ENCODE assay signal across 8 cellular contexts in genomic region chr14:51651388-51652167, GRCh38. TPM values are rescaled to one million over a fixed set of nuclear protein-coding genes. Genes with fewer than 3 reads are reported as not detected.
DNase-seq lines count a peak whose midpoint lies in the region; ATAC-seq, FAIRE-seq and TF ChIP-seq lines count a peak whose summit lies in the region.

Gene FRMD6, plus strand, starts transcription at chr14:51651910. Its CDS starts 37,927 bp downstream, at chr14:51689837.

- peak within 1 kb of the TSS; percentile 69 for H3K9ac ChIP-seq in KMS-11

- H3K36me3 ChIP-seq in KMS-11 (ENCODE audit: insufficient read depth): no peaks in the 10 kb centered on the region
- no peaks in the 10 kb centered on the region for H3K36me3 ChIP-seq in neutrophil

- H3K4me3 ChIP-seq in KMS-11 (IDR thresholded peaks at IDR 0.05; ENCODE audit: insufficient read depth, low read depth, low read length): no peak within 1 kb of the TSS
- H3K4me3 ChIP-seq in neutrophil (ENCODE audit: low read depth in 1 of 2, low read length in 1 of 2): peak within 1 kb of the TSS; percentile 73 to 91

- H2AFZ ChIP-seq in KMS-11 (ENCODE audit: low read depth): peak within 1 kb of the TSS; percentile 44

- peak; percentile 79 for ATAC-seq in GM21723 (IDR thresholded peaks at IDR 0.05; ENCODE audit: unreplicated experiment)

- peak; percentile 89 for DNase-seq in DMS79 treated with DMSO at 0.1 percent for 48 hours (lab: John Stamatoyannopoulos, UW)
- peak; percentile 75 to 88 for DNase-seq in SHP77 (lab: John Stamatoyannopoulos, UW)
- DNase-seq in activated naive CD4-positive, alpha-beta T cell (lab: John Stamatoyannopoulos, UW): peak; percentile 68 to 83 (median 78)
- peak; percentile 89 to 91 for DNase-seq in frontal cortex (ENCODE audit: low spot score in 2 of 2)

- peak within 1 kb of the TSS; percentile 53 for H3K27ac ChIP-seq in KMS-11
- H3K27ac ChIP-seq in neutrophil: peak within 1 kb of the TSS; percentile 68

- no peaks in the 10 kb centered on the region for H3K9me3 ChIP-seq in neutrophil

- 0 out of 2 replicates have a peak, but pooled peaks cover 4% of the 10 kb centered on the region for H4K20me1 ChIP-seq in KMS-11 (ENCODE audit: insufficient read depth)

- peaks cover 43% of the 10 kb centered on the region for H3K4me1 ChIP-seq in KMS-11 (ENCODE audit: low read depth, poor library complexity, severe bottlenecking)
- H3K4me1 ChIP-seq in neutrophil (ENCODE audit: control insufficient read depth in 1 of 2, insufficient read depth in 1 of 2, low read depth in 1 of 2, low read length in 1 of 2): peaks cover 18 to 20% of the 10 kb centered on the region in 2 experiments

- H3K4me2 ChIP-seq in KMS-11: peak within 1 kb of the TSS; percentile 88

- H3K27me3 ChIP-seq in KMS-11 (ENCODE audit: insufficient read depth, low read depth) (no peaks in the 10 kb centered on the region), neutrophil (peaks cover 37% of the 10 kb centered on the region)

- no peak for FAIRE-seq in frontal cortex (lab: Jason Lieb, UNC)

- H3K79me2 ChIP-seq in KMS-11 (ENCODE audit: insufficient read depth, low read depth): peaks cover 74% of the 10 kb centered on the region

- peak; percentile 59 for TF ChIP-seq CTCF in KMS-11 (conservative IDR thresholded peaks at IDR 0.05; ENCODE audit: low read depth, low read length)
- TF ChIP-seq CTCF in neutrophil (IDR thresholded peaks at IDR 0.05): peak; percentile 47
- TF ChIP-seq CTCF in subcutaneous adipose tissue (IDR thresholded peaks at IDR 0.05; ENCODE audit: low read depth): no peak

RNA-seq across cellular contexts. Expression of gene FRMD6, which starts in this region (rescaled TPM):
- total RNA-seq in frontal cortex: 13.5 TPM
- 10 to 100 TPM; 14.1 to 19.4 (median 18.2) TPM for total RNA-seq in subcutaneous adipose tissue
